8 cellular contexts compared by ENCODE assay signal in genomic region chr20:49484180-49485140, GRCh38. TPM values are rescaled to one million over a fixed set of nuclear protein-coding genes. Genes with fewer than 3 reads are reported as not detected.
DNase-seq lines count a peak whose midpoint lies in the region; ATAC-seq and TF ChIP-seq lines count a peak whose summit lies in the region.

No MANE protein-coding gene starts in this region.

- H3K4me3 ChIP-seq in CD4-positive, CD25-positive, alpha-beta regulatory T cell (ENCODE audit: low read depth, low read length), result no peak overlapping the region
- peak overlapping the region; percentile 20 for H3K4me3 ChIP-seq in epithelial cell of esophagus (ENCODE audit: low read length)

- peaks cover 0 to 6% of the 10 kb centered on the region in 2 experiments for H3K9me3 ChIP-seq in CD4-positive, CD25-positive, alpha-beta regulatory T cell (ENCODE audit: control insufficient read depth in 2 of 2, low read length in 2 of 2)

- H3K27me3 ChIP-seq in CD4-positive, CD25-positive, alpha-beta regulatory T cell (ENCODE audit: control insufficient read depth, insufficient read depth, low read length), result peaks cover 28% of the 10 kb centered on the region

- no peak overlapping the region for H3K27ac ChIP-seq in CD4-positive, CD25-positive, alpha-beta regulatory T cell (ENCODE audit: insufficient read depth, low read length, poor library complexity, severe bottlenecking)

- H3K4me1 ChIP-seq in CD4-positive, CD25-positive, alpha-beta regulatory T cell (ENCODE audit: control insufficient read depth, insufficient read depth, low read length, poor library complexity, severe bottlenecking), result peaks cover 20% of the 10 kb centered on the region

- peak overlapping the region; percentile 29 to 88 (median 66) for H3K4me3 Mint-ChIP-seq in CD4-positive, CD25-positive, alpha-beta regulatory T cell

- TF ChIP-seq CTCF in epithelial cell of esophagus (IDR thresholded peaks at IDR 0.05; ENCODE audit: insufficient read depth, low read depth, low read length, missing control alignments), result peak; percentile 54

- H3K27ac Mint-ChIP-seq in CD4-positive, CD25-positive, alpha-beta regulatory T cell, result peak overlapping the region in 2 of 3 donors; percentile 9 to 24

- peaks cover 0 to 14% (median 4%) of the 10 kb centered on the region in 4 donors for H3K4me1 Mint-ChIP-seq in CD4-positive, CD25-positive, alpha-beta regulatory T cell

- no peaks in the 10 kb centered on the region for H3K36me3 ChIP-seq in CD4-positive, CD25-positive, alpha-beta regulatory T cell (ENCODE audit: control insufficient read depth, insufficient read depth, low read length)

- DNase-seq in CD4-positive, CD25-positive, alpha-beta regulatory T cell, result peak; percentile 9 to 75 (median 53)
- DNase-seq in HT1080 (ENCODE audit: low read depth) (peak; percentile 61), NOMO-1 treated with DMSO at 0.1 percent for 48 hours (lab: John Stamatoyannopoulos, UW; ENCODE audit: unreplicated experiment) (peak; percentile 63), epithelial cell of esophagus (ENCODE audit: low read depth) (peak; percentile 85), mucosa of gallbladder (ENCODE audit: low spot score) (peak; percentile 72)
- peak; percentile 56 for DNase-seq in activated T-cell treated with anti-CD3 and anti-CD28 coated beads, Interleukin-2, amount 50 U/mL, for 1 hour
- DNase-seq in stimulated activated CD8-positive, alpha-beta memory T cell treated with anti-CD3 and anti-CD28 coated beads, Interleukin-7, amount 100 ng/mL, for 24 hours (ENCODE audit: low read depth), result peak; percentile 39

- no peaks in the 10 kb centered on the region for H3K36me3 Mint-ChIP-seq in CD4-positive, CD25-positive, alpha-beta regulatory T cell

- H3K27me3 Mint-ChIP-seq in CD4-positive, CD25-positive, alpha-beta regulatory T cell, result peaks cover 59% of the 10 kb centered on the region

- peak; percentile 77 to 82 for ATAC-seq in CD4-positive, CD25-positive, alpha-beta regulatory T cell (ENCODE audit: low read depth in 2 of 2)
- no peak for ATAC-seq in HG03571 (IDR thresholded peaks at IDR 0.05; ENCODE audit: unreplicated experiment)

- H3K9me3 Mint-ChIP-seq in CD4-positive, CD25-positive, alpha-beta regulatory T cell, result peaks cover 0 to 15% (median 5%) of the 10 kb centered on the region in 7 donors

RNA-seq across cellular contexts. Expression of gene KCNB1, which starts 2.0 kb away (rescaled TPM):
- total RNA-seq in CD4-positive, CD25-positive, alpha-beta regulatory T cell, result not detected
- polyA plus RNA-seq in CD4-positive, CD25-positive, alpha-beta regulatory T cell, result under 1 TPM in 2 of 4 donors, not detected in 2; 0.02 to 0.05 TPM
- total RNA-seq in HT1080 (2014; rRNA removed; shearing (Covaris generic)), result 0.02 TPM in 1 of 2 replicates, not detected in the other
- polyA plus RNA-seq in HT1080 (2015; cell fraction: cytosol; rRNA removed), result not detected in 2 replicates
- polyA plus RNA-seq in HT1080 (2015; cell fraction: nucleus; rRNA removed), result not detected in 2 replicates
- total RNA-seq in mucosa of gallbladder, result 7.1 TPM
